ENCODE assay signal across 11 cellular contexts in genomic region chr3:126850370-126851085, GRCh38.
A peak's percentile ranks its signal among the peaks of the same experiment; 100 is the strongest.
DNase-seq lines count a peak whose midpoint lies in the region; ATAC-seq, FAIRE-seq and TF ChIP-seq lines count a peak whose summit lies in the region.
"Had no signal": no experiment of that assay in that cellular context is flagged by ENCODE, and none has a peak within 500 bp of the region (broad histone marks: within the 10 kb centered on the region; RNA-seq: fewer than 3 reads in every experiment).

No MANE protein-coding gene starts in this region.

- no peak for ATAC-seq in GM19467 (IDR thresholded peaks at IDR 0.05; ENCODE audit: unreplicated experiment)
- no peak for ATAC-seq in natural killer cell
- ATAC-seq: HCT116 had no signal

- DNase-seq in activated CD8-positive, alpha-beta memory T cell treated with anti-CD3 and anti-CD28 coated beads, Interleukin-2, amount 50 U/mL, for 48 hours, result peak; percentile 17
- no peak for DNase-seq in activated CD8-positive, alpha-beta memory T cell treated with anti-CD3 and anti-CD28 coated beads, Interleukin-2, amount 50 U/mL, for 4 hours
- DNase-seq in ecto neural progenitor cell (ENCODE audit: low spot score) (peak; percentile 85), urothelium cell line (ENCODE audit: low spot score) (peak; percentile 73), natural killer cell (no peak), A673 (ENCODE audit: low spot score) (no peak)
- DNase-seq: stimulated activated CD4-positive, alpha-beta T cell treated with anti-CD3 and anti-CD28 coated beads, Interleukin-12 subunit alpha, Interleukin-12 subunit beta, amount 100 ng/mL, for 4 hours had no signal

- H3K36me3 ChIP-seq in A673 (ENCODE audit: insufficient read depth, low read length, poor library complexity, severe bottlenecking), result no peaks in the 10 kb centered on the region

- no peaks in the 10 kb centered on the region for H3K4me1 Mint-ChIP-seq in natural killer cell

- peaks cover 0 to 2% of the 10 kb centered on the region in 2 donors for H3K27me3 Mint-ChIP-seq in natural killer cell (ENCODE audit: low read depth in 2 of 2)

- H3K9me3 ChIP-seq in A673 (ENCODE audit: low read depth, low read length, poor library complexity, severe bottlenecking), result no peaks in the 10 kb centered on the region
- H3K9me3 ChIP-seq: ascending aorta had no signal

- H3K27me3 ChIP-seq in layer of hippocampus (ENCODE audit: control insufficient read depth, insufficient read depth, low read length), result no peaks in the 10 kb centered on the region
- H3K27me3 ChIP-seq in A673 (replicated peaks; ENCODE audit: insufficient read depth, low read depth, low read length, poor library complexity), result no peaks in the 10 kb centered on the region
- H3K27me3 ChIP-seq: ascending aorta had no signal

- H3K4me3 ChIP-seq in A673 (ENCODE audit: low read depth, low read length, poor library complexity, severe bottlenecking), result no peak overlapping the region
- H3K4me3 ChIP-seq: ascending aorta had no signal

- BruUV-seq in A673 (replicated peaks; lab: Mats Ljungman, UMichigan), result no TSS peak

- CTCF ChIA-PET in A673 (lab: Charles Lee), result no interaction called here

- intact Hi-C loops in natural killer cell (cut with micrococcal nuclease), result no loop called here
- intact Hi-C loops in A673 (cut with micrococcal nuclease; ENCODE audit: unreplicated experiment), result no loop called here

- no peaks in the 10 kb centered on the region for H3K36me3 Mint-ChIP-seq in natural killer cell

- H3K9me3 Mint-ChIP-seq in natural killer cell, result no peaks in the 10 kb centered on the region

- H3K27ac ChIP-seq in layer of hippocampus (ENCODE audit: low read depth, low read length) (peak overlapping the region; percentile 38), A673 (ENCODE audit: low read depth, low read length, poor library complexity, severe bottlenecking) (no peak overlapping the region)
- H3K27ac ChIP-seq: ascending aorta had no signal

- POLR2A ChIA-PET in A673 (lab: Charles Lee; ENCODE audit: low non-redundant PET), result no interaction called here

- FAIRE-seq in urothelium cell line (lab: Jason Lieb, UNC), result no peak

- TF ChIP-seq CTCF in natural killer cell (IDR thresholded peaks at IDR 0.05) (no peak), A673 (conservative IDR thresholded peaks at IDR 0.05; ENCODE audit: low read depth, low read length) (no peak)

- H3K4me1 ChIP-seq in A673 (ENCODE audit: insufficient read depth, low read length, poor library complexity, severe bottlenecking), result no peaks in the 10 kb centered on the region

- H3K27ac Mint-ChIP-seq in natural killer cell, result no peak overlapping the region

- H3K4me3 Mint-ChIP-seq in natural killer cell, result no peak overlapping the region

Comparison
In these comparisons a context has a peak if more than half of its experiments do, and no peak if none do; other contexts are left out.
1. DNase-seq: peak in activated CD8-positive, alpha-beta memory T cell treated with anti-CD3 and anti-CD28 coated beads, Interleukin-2, amount 50 U/mL, for 48 hours (single experiment), ecto neural progenitor cell (single experiment) and urothelium cell line (single experiment); none in activated CD8-positive, alpha-beta memory T cell treated with anti-CD3 and anti-CD28 coated beads, Interleukin-2, amount 50 U/mL, for 4 hours (single experiment), natural killer cell (single experiment) and A673 (single experiment).